ENCODE assay signal across 8 cellular contexts in the genomic region with DNA sequence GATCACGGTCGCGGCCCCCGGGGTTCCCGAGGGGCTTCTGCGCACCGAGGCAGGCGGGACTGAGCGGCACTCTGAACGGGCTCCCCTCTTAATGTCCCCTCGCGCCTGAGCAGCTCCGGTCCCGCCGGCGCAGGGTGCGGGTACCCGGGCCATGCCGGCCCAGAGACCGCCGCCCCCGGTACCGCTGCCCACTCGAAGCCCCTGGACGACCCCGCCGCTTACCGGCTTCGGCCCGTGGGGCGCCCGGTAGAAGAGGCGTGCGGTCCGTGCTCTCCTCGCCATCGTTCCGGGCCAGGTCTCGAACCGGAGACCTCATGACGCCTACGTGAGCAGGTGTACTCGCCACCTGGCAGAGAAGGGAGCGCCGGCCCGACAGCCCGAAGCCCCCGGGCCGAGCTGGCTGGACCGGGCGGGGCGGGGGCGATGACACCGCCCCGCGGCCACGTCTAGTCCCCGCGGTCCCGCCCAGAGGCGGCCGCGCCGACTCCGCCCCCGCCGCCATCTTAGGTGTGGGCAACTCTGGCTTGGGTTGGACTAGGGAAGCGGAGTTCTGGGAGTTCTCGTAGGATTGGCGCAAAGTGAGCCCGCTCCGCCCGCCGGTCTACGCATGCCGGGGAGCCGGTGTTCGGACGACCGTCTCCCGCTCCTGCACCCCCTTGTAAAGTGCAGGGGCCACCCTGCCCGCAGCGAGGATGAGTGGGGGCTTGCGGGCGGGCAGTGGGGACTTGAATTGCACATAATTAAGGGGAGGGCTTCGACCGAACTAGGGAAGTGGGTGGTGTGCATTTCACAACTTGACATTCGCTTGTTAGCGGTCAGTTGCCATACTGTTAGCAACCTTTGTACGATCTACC. TPM values are rescaled to one million over a fixed set of nuclear protein-coding genes. Genes with fewer than 3 reads are reported as not detected.
DNase-seq lines count a peak whose midpoint lies in the region; ATAC-seq and TF ChIP-seq lines count a peak whose summit lies in the region.

A gene with protein sequence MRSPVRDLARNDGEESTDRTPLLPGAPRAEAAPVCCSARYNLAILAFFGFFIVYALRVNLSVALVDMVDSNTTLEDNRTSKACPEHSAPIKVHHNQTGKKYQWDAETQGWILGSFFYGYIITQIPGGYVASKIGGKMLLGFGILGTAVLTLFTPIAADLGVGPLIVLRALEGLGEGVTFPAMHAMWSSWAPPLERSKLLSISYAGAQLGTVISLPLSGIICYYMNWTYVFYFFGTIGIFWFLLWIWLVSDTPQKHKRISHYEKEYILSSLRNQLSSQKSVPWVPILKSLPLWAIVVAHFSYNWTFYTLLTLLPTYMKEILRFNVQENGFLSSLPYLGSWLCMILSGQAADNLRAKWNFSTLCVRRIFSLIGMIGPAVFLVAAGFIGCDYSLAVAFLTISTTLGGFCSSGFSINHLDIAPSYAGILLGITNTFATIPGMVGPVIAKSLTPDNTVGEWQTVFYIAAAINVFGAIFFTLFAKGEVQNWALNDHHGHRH (minus strand): TSS at position 422 of the 854 bp plus-strand sequence. CDS start 106 bp downstream, at position 316.

- no peaks in the 10 kb centered on the region for H3K36me3 ChIP-seq in GM06990 (ENCODE audit: control insufficient read depth, insufficient read depth, low read length)

- peak; percentile 83 for ATAC-seq in HG02571 (IDR thresholded peaks at IDR 0.05; ENCODE audit: unreplicated experiment)

- TF ChIP-seq POLR2A in NB4 (IDR thresholded peaks at IDR 0.05; ENCODE audit: extremely low read depth, insufficient read length) = peak; percentile 58

- H3K9me3 Mint-ChIP-seq in activated naive CD4-positive, alpha-beta T cell treated with anti-CD3 and anti-CD28 coated beads, Interleukin-2, amount 50 U/mL, for 24 hours = no peaks in the 10 kb centered on the region

- peak; percentile 96 for DNase-seq in GM06990 (ENCODE audit: extremely low read depth, insufficient read length)
- DNase-seq in NB4 (ENCODE audit: low read depth) = peak; percentile 95
- DNase-seq in SK-N-DZ (ENCODE audit: low spot score) = peak; percentile 90
- DNase-seq in globus pallidus (ENCODE audit: low spot score) = peak; percentile 90
- peak in 55 of 56 donors; percentile 59 to 96 (median 89) for DNase-seq in nucleus accumbens (lab: John Stamatoyannopoulos, UW)
- DNase-seq in superior temporal gyrus (ENCODE audit: extremely low spot score) = peak; percentile 92

- no peaks in the 10 kb centered on the region for H3K27me3 Mint-ChIP-seq in activated naive CD4-positive, alpha-beta T cell treated with anti-CD3 and anti-CD28 coated beads, Interleukin-2, amount 50 U/mL, for 24 hours

- H3K4me3 ChIP-seq in GM06990 (replicated peaks; ENCODE audit: low read depth, low read length) = peak within 1 kb of the TSS; percentile 89
- H3K4me3 ChIP-seq in NB4 (ENCODE audit: low read depth, low read length) = peak within 1 kb of the TSS; percentile 75

- TF ChIP-seq CTCF in GM06990 (IDR thresholded peaks at IDR 0.05; ENCODE audit: insufficient read depth, low read length, poor library complexity, severe bottlenecking) (no peak), NB4 (IDR thresholded peaks at IDR 0.05; ENCODE audit: low read depth, low read length) (no peak)

- peaks cover 4% of the 10 kb centered on the region for H3K36me3 Mint-ChIP-seq in activated naive CD4-positive, alpha-beta T cell treated with anti-CD3 and anti-CD28 coated beads, Interleukin-2, amount 50 U/mL, for 24 hours

- peak within 1 kb of the TSS; percentile 97 for H3K27ac Mint-ChIP-seq in activated naive CD4-positive, alpha-beta T cell treated with anti-CD3 and anti-CD28 coated beads, Interleukin-2, amount 50 U/mL, for 24 hours

- peaks cover 45% of the 10 kb centered on the region for H3K4me1 Mint-ChIP-seq in activated naive CD4-positive, alpha-beta T cell treated with anti-CD3 and anti-CD28 coated beads, Interleukin-2, amount 50 U/mL, for 24 hours

- H3K27me3 ChIP-seq in GM06990 (replicated peaks; ENCODE audit: control insufficient read depth, insufficient read depth, low read length) = no peaks in the 10 kb centered on the region

- peak within 1 kb of the TSS; percentile 98 for H3K4me3 Mint-ChIP-seq in activated naive CD4-positive, alpha-beta T cell treated with anti-CD3 and anti-CD28 coated beads, Interleukin-2, amount 50 U/mL, for 24 hours

RNA-seq across cellular contexts. Expression of the gene that starts here (rescaled TPM):
- polyA plus RNA-seq in SK-N-DZ (2014; cell fraction: cytosol; rRNA removed) = 6.1 and 8.1 TPM in 2 replicates
- 1.8 and 2.0 TPM in 2 replicates for polyA plus RNA-seq in SK-N-DZ (2014; cell fraction: nucleus; rRNA removed)

Comparison
In these comparisons a context has a peak if more than half of its experiments do, and no peak if none do; other contexts are left out.
1. Peak in every context shown above with its lines: DNase-seq, ATAC-seq and H3K4me3 ChIP-seq.